In genomic region chr1:178310685-178311105, GRCh38 we compare ENCODE assay signal across 9 cellular contexts.
DNase-seq lines count a peak whose midpoint lies in the region; ATAC-seq and TF ChIP-seq lines count a peak whose summit lies in the region.
"Had no signal": no experiment of that assay in that cellular context is flagged by ENCODE, and none has a peak within 500 bp of the region (broad histone marks: within the 10 kb centered on the region; RNA-seq: fewer than 3 reads in every experiment).

No MANE protein-coding gene starts in this region.

- H3K36me3 Mint-ChIP-seq in activated CD4-positive, alpha-beta T cell treated with anti-CD3 and anti-CD28 coated beads for 36 hours (ENCODE audit: low read depth): no peaks in the 10 kb centered on the region

- ATAC-seq in activated CD4-positive, alpha-beta T cell treated with anti-CD3 and anti-CD28 coated beads for 36 hours: peak; percentile 49

- no peaks in the 10 kb centered on the region for H3K9me3 Mint-ChIP-seq in activated CD4-positive, alpha-beta T cell treated with anti-CD3 and anti-CD28 coated beads for 36 hours (ENCODE audit: low read depth)

- no peaks in the 10 kb centered on the region for H3K4me1 Mint-ChIP-seq in activated CD4-positive, alpha-beta T cell treated with anti-CD3 and anti-CD28 coated beads for 36 hours

- TF ChIP-seq CTCF in HFF-Myc (IDR thresholded peaks at IDR 0.05; ENCODE audit: low read depth, low read length, missing control alignments): peak; percentile 50
- TF ChIP-seq CTCF in NB4 (IDR thresholded peaks at IDR 0.05; ENCODE audit: low read depth, low read length): peak; percentile 33

- no peak overlapping the region for H3K27ac Mint-ChIP-seq in activated CD4-positive, alpha-beta T cell treated with anti-CD3 and anti-CD28 coated beads for 36 hours

- peaks cover 8% of the 10 kb centered on the region for H3K27me3 Mint-ChIP-seq in activated CD4-positive, alpha-beta T cell treated with anti-CD3 and anti-CD28 coated beads for 36 hours

- POLR2A ChIA-PET in activated CD4-positive, alpha-beta T cell treated with anti-CD3 and anti-CD28 coated beads for 36 hours (lab: Charles Lee): interaction anchor here (0.6 kb wide), 1 partner anchor 450 kb away, joined by 4 read pairs; no protein-coding TSS in a partner anchor

- no peak overlapping the region for H3K4me3 Mint-ChIP-seq in activated CD4-positive, alpha-beta T cell treated with anti-CD3 and anti-CD28 coated beads for 36 hours

- intact Hi-C loops in activated CD4-positive, alpha-beta T cell treated with anti-CD3 and anti-CD28 coated beads for 36 hours (cut with DNase I, micrococcal nuclease): loop anchor here (2.0 kb wide), 3 partner anchors 190 to 442 kb away; no protein-coding TSS in a partner anchor

- CTCF ChIA-PET in activated CD4-positive, alpha-beta T cell treated with anti-CD3 and anti-CD28 coated beads for 36 hours (lab: Charles Lee): interaction anchor here (0.9 to 5.3 kb wide), 14 partner anchors 10 to 1586 kb away, joined by 3 to 41 read pairs (median 4); no protein-coding TSS in a partner anchor

- H3K4me3 ChIP-seq in HFF-Myc (replicated peaks; ENCODE audit: low read depth, low read length): no peak overlapping the region
- H3K4me3 ChIP-seq in NB4 (ENCODE audit: low read depth, low read length): no peak overlapping the region
- H3K4me3 ChIP-seq: BLaER1 had no signal

- TF ChIP-seq POLR2A in NB4 (IDR thresholded peaks at IDR 0.05; ENCODE audit: extremely low read depth, insufficient read length): no peak

- no peak for DNase-seq in activated CD4-positive, alpha-beta T cell treated with anti-CD3 and anti-CD28 coated beads for 36 hours
- DNase-seq in activated CD4-positive, alpha-beta T cell treated with anti-CD3 and anti-CD28 coated beads, Interleukin-2, amount 50 U/mL, for 48 hours: no peak
- peak; percentile 66 for DNase-seq in HFF-Myc (ENCODE audit: extremely low read depth, low read depth)
- peak; percentile 72 for DNase-seq in NB4 (ENCODE audit: low read depth)
- DNase-seq in SHP77 treated with DMSO at 0.1 percent for 48 hours (lab: John Stamatoyannopoulos, UW): peak; percentile 56
- peak; percentile 72 for DNase-seq in epidermal melanocyte (ENCODE audit: insufficient read length, low spot score)
- peak; percentile 50 for DNase-seq in middle frontal gyrus (ENCODE audit: extremely low spot score, low spot score)
- DNase-seq in stimulated activated CD4-positive, alpha-beta T cell treated with anti-CD3 and anti-CD28 coated beads, Interleukin-1b, Interleukin-23, amount 100 ng/mL, for 48 hours: no peak

Comparison
In these comparisons a context has a peak if more than half of its experiments do, and no peak if none do; other contexts are left out.
1. DNase-seq: peak in HFF-Myc (single experiment), NB4 (single experiment), SHP77 treated with DMSO at 0.1 percent for 48 hours (single experiment), epidermal melanocyte (single experiment) and middle frontal gyrus (single experiment); none in activated CD4-positive, alpha-beta T cell treated with anti-CD3 and anti-CD28 coated beads for 36 hours (single experiment), activated CD4-positive, alpha-beta T cell treated with anti-CD3 and anti-CD28 coated beads, Interleukin-2, amount 50 U/mL, for 48 hours (0 of 2) and stimulated activated CD4-positive, alpha-beta T cell treated with anti-CD3 and anti-CD28 coated beads, Interleukin-1b, Interleukin-23, amount 100 ng/mL, for 48 hours (single experiment).